In the genomic region with DNA sequence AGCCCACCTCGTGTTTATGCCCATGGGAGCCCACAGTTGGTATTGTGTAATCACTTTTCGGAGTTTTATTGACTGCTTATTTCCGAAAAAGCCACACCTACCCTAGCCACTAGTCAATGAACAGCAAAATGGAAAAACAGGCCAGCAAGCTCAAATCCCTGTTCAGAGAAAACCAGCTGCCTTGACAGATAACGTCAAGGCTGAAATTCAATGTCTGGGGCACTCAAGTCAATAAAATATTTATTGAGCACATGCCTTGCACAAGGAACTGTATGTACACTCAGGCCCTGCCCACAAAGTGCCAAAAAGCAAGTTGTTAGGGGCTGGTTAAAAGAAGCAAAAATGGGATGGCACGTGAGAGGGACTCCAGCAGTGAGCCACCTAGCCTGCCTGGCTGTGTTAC, we compare ENCODE assay signal across 16 cellular contexts. TPM values are rescaled to one million over a fixed set of nuclear protein-coding genes. Genes with fewer than 3 reads are reported as not detected.
"Had no signal": no experiment of that assay in that cellular context is flagged by ENCODE, and none has a peak within 500 bp of the region (broad histone marks: within the 10 kb centered on the region; RNA-seq: fewer than 3 reads in every experiment).

No MANE protein-coding gene starts in this region.

- H3K36me3 ChIP-seq: thyroid gland had no signal

- H3K4me3 ChIP-seq: esophagus muscularis mucosa, psoas muscle, sigmoid colon, thyroid gland had no signal

- ATAC-seq: activated CD8-positive, alpha-beta T cell treated with anti-CD3 and anti-CD28 coated beads for 36 hours; activated T-cell treated with anti-CD3 and anti-CD28 coated beads, Interleukin-2, amount 50 U/mL, for 4 hours; naive thymus-derived CD4-positive, alpha-beta T cell; psoas muscle had no signal

- DNase-seq: activated CD4-positive, alpha-beta T cell treated with anti-CD3 and anti-CD28 coated beads for 48 hours; activated CD8-positive, alpha-beta T cell treated with anti-CD3 and anti-CD28 coated beads for 36 hours; activated effector memory CD4-positive, alpha-beta T cell treated with anti-CD3 and anti-CD28 coated beads, Interleukin-2, amount 50 U/mL, for 16 hours; activated T-cell treated with anti-CD3 and anti-CD28 coated beads, Interleukin-2, amount 50 U/mL, for 4 hours; cortex of kidney; effector CD4-positive, alpha-beta T cell; foreskin fibroblast; naive thymus-derived CD4-positive, alpha-beta T cell; psoas muscle; sigmoid colon; stimulated activated CD4-positive, alpha-beta T cell treated with anti-CD3 and anti-CD28 coated beads, Interleukin-2, amount 100 ng/mL, for 24 hours; thyroid gland had no signal

- H3K9me3 ChIP-seq: esophagus muscularis mucosa, psoas muscle, sigmoid colon, thyroid gland had no signal

- H3K27ac ChIP-seq: esophagus muscularis mucosa, psoas muscle, sigmoid colon, thyroid gland had no signal

- H3K27me3 ChIP-seq: esophagus muscularis mucosa, sigmoid colon, thyroid gland had no signal

RNA-seq across cellular contexts. Expression of a gene that starts 21.7 kb away (rescaled TPM):
- total RNA-seq: activated CD8-positive, alpha-beta T cell treated with anti-CD3 and anti-CD28 coated beads for 36 hours; activated T-cell treated with anti-CD3 and anti-CD28 coated beads, Interleukin-2, amount 50 U/mL, for 4 hours; esophagus muscularis mucosa; lung microvascular endothelial cell; mononuclear cell; naive thymus-derived CD4-positive, alpha-beta T cell; psoas muscle; sigmoid colon; T-helper 1 cell treated with Interleukin-12 subunit alpha and Interleukin-12 subunit beta and Interleukin-4 antibody, amounts not matched to agents 30 ng/mL and 1 ng/mL, for 36 hours; thyroid gland had no signal
- polyA plus RNA-seq: naive thymus-derived CD4-positive, alpha-beta T cell had no signal
